3 cellular contexts compared by ENCODE assay signal in the genomic region with DNA sequence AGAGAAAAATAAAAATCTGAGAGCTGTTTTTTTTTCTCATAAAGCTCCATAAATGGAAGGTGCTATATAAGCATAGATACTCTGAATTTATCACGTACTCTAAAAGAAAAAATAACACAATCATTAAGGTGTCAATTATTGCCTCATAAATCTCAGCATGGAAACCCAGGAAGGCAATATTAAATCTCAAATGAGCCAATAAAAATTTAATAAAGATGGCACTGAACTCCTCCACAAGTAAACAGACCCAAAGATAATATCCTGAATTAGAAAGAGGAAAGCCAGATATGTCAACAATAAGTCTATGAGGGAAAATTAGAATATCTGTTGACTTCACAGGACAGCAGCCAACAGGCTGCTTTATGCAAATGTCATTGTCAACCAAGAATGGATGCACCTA.
TF ChIP-seq lines count a peak whose summit lies in the region.

No MANE protein-coding gene starts in this region.

TF ChIP-seq in SK-N-SH, 30 proteins besides CTCF, POLR2A, EP300 and RAD21:
- TF ChIP-seq GATA2 (CRISPR knock-in tag; IDR thresholded peaks at IDR 0.05) (0 out of 2 replicates have a peak, but pooled peaks have one; percentile 22), TCF12 (IDR thresholded peaks at IDR 0.05) (peak; percentile 22; the same call in 1 of the 2 replicates)
- TF ChIP-seq, protein P1, sequence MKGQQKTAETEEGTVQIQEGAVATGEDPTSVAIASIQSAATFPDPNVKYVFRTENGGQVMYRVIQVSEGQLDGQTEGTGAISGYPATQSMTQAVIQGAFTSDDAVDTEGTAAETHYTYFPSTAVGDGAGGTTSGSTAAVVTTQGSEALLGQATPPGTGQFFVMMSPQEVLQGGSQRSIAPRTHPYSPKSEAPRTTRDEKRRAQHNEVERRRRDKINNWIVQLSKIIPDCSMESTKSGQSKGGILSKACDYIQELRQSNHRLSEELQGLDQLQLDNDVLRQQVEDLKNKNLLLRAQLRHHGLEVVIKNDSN (IDR thresholded peaks at IDR 0.05; ENCODE audit: borderline replicate concordance, low read depth), result no peak

TF ChIP-seq in SK-N-SH treated with all-trans-retinoic acid at 6 μM for 48 hours, 23 proteins besides CTCF, POLR2A, EP300 and RAD21:
- TF ChIP-seq TCF4 (CRISPR knock-in tag; IDR thresholded peaks at IDR 0.05; ENCODE audit: borderline replicate concordance) (no peak; the same call in 1 of the 2 replicates), PPARA (CRISPR knock-in tag; IDR thresholded peaks at IDR 0.05; ENCODE audit: borderline replicate concordance) (no peak), ZFP3 (CRISPR knock-in tag; IDR thresholded peaks at IDR 0.05) (no peak), ZFP30 (CRISPR knock-in tag; IDR thresholded peaks at IDR 0.05) (no peak), CSDC2 (CRISPR knock-in tag; IDR thresholded peaks at IDR 0.05) (no peak), ESRRG (CRISPR knock-in tag; IDR thresholded peaks at IDR 0.05) (no peak)
- TF ChIP-seq, protein P2, sequence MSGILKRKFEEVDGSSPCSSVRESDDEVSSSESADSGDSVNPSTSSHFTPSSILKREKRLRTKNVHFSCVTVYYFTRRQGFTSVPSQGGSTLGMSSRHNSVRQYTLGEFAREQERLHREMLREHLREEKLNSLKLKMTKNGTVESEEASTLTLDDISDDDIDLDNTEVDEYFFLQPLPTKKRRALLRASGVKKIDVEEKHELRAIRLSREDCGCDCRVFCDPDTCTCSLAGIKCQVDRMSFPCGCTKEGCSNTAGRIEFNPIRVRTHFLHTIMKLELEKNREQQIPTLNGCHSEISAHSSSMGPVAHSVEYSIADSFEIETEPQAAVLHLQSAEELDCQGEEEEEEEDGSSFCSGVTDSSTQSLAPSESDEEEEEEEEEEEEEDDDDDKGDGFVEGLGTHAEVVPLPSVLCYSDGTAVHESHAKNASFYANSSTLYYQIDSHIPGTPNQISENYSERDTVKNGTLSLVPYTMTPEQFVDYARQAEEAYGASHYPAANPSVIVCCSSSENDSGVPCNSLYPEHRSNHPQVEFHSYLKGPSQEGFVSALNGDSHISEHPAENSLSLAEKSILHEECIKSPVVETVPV (CRISPR knock-in tag; IDR thresholded peaks at IDR 0.05), result no peak

TF ChIP-seq in H1, 55 proteins besides CTCF, POLR2A, EP300 and RAD21:
- no peak for TF ChIP-seq YY1 (IDR thresholded peaks at IDR 0.05; ENCODE audit: low read depth, low read length)
- no peak for TF ChIP-seq CBX8 (IDR thresholded peaks at IDR 0.05; ENCODE audit: borderline replicate concordance, low read depth, low read length)
- no peak for TF ChIP-seq POLR2AphosphoS5 (IDR thresholded peaks at IDR 0.05; ENCODE audit: low read depth, low read length)
- no peak for TF ChIP-seq HDAC2 (IDR thresholded peaks at IDR 0.05; ENCODE audit: borderline replicate concordance in 1 of 2, low read depth in 2 of 2, low read length in 2 of 2)
- TF ChIP-seq BACH1 (IDR thresholded peaks at IDR 0.05; ENCODE audit: low read length), result no peak
- TF ChIP-seq TAF7 (optimal IDR thresholded peaks at IDR 0.05; ENCODE audit: borderline replicate concordance, low read depth, low read length), result no peak
- TF ChIP-seq ATF2 (IDR thresholded peaks at IDR 0.05; ENCODE audit: low read length), result no peak
- no peak for TF ChIP-seq RNF2 (IDR thresholded peaks at IDR 0.05; ENCODE audit: borderline replicate concordance, low read depth, low read length, missing control alignments, poor library complexity, severe bottlenecking)
- no peak for TF ChIP-seq CHD1 (IDR thresholded peaks at IDR 0.05; ENCODE audit: low read depth, low read length)
- no peak for TF ChIP-seq KDM5A (IDR thresholded peaks at IDR 0.05; ENCODE audit: low read length)
- no peak for TF ChIP-seq EGR1 (IDR thresholded peaks at IDR 0.05; ENCODE audit: borderline replicate concordance, low read depth, low read length)
- TF ChIP-seq RBBP5 (IDR thresholded peaks at IDR 0.05; ENCODE audit: borderline replicate concordance, low read depth, low read length), result no peak
- no peak for TF ChIP-seq PHF8 (conservative IDR thresholded peaks at IDR 0.05; ENCODE audit: low read depth, low read length)
- no peak for TF ChIP-seq CTBP2 (IDR thresholded peaks at IDR 0.05; ENCODE audit: borderline replicate concordance, insufficient read depth, insufficient read length, low read length)
- no peak for TF ChIP-seq USF2 (IDR thresholded peaks at IDR 0.05; ENCODE audit: low read length)
- TF ChIP-seq NRF1 (IDR thresholded peaks at IDR 0.05; ENCODE audit: low read depth, low read length), result no peak
- TF ChIP-seq CHD2 (IDR thresholded peaks at IDR 0.05; ENCODE audit: low read length), result no peak
- TF ChIP-seq MAX (IDR thresholded peaks at IDR 0.05), result no peak
